11 cellular contexts compared by ENCODE assay signal in the genomic region with DNA sequence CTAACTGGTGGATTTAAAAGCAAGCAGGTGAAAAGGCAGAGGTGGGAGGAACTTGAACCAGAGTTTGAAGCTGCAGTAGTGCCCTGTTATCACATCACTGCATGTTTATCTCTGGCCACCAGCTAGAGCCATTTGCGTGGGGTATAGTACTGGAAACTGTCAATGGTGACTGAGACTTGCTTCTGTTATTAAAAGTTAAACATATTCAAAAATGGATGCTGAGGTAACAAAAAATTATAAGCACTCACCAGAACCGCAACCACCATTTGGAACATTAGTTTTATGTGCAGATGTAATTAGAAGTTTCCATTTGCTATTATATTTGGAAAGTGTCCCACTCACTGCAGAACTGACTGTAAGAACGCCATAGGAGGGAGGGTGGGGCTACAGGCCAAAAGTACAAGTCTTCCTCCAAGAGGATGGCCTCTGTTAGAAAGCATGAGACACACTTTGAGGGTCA. TPM values are rescaled to one million over a fixed set of nuclear protein-coding genes. Genes with fewer than 3 reads are reported as not detected.
DNase-seq lines count a peak whose midpoint lies in the region; ATAC-seq, FAIRE-seq and TF ChIP-seq lines count a peak whose summit lies in the region.
"Had no signal": no experiment of that assay in that cellular context is flagged by ENCODE, and none has a peak within 500 bp of the region (broad histone marks: within the 10 kb centered on the region; RNA-seq: fewer than 3 reads in every experiment).

No MANE protein-coding gene starts in this region.

- in situ Hi-C loops in K562 (cut with MboI): no loop called here

- CTCF ChIA-PET in K562 (lab: Yijun Ruan, JAX; ENCODE audit: low intra/inter-chr PET ratio): no interaction called here

- H3K27ac ChIP-seq in right atrium auricular region (peak overlapping the region; percentile 96 to 99), K562 (ENCODE audit: extremely low read depth, low read depth, low read length) (peak overlapping the region; percentile 90), uterus (peak overlapping the region; percentile 86 to 93)

- no peaks in the 10 kb centered on the region for H3K9me1 ChIP-seq in K562 (ENCODE audit: control insufficient read depth, insufficient read depth, low read length)

- no peak overlapping the region for H3K4me3 ChIP-seq in right atrium auricular region
- H3K4me3 ChIP-seq in K562: peak overlapping the region; percentile 79
- no peak overlapping the region for H3K4me3 ChIP-seq in mucosa of stomach (ENCODE audit: low read length)
- H3K4me3 ChIP-seq in uterus: no peak overlapping the region

- no peaks in the 10 kb centered on the region for H3K27me3 ChIP-seq in right atrium auricular region
- H3K27me3 ChIP-seq in K562 (ENCODE audit: control insufficient read depth in 2 of 2, insufficient read depth in 2 of 2, low read length in 2 of 2): no peaks in the 10 kb centered on the region
- H3K27me3 ChIP-seq in mucosa of stomach (ENCODE audit: control insufficient read depth, insufficient read depth, low read length): no peaks in the 10 kb centered on the region
- no peaks in the 10 kb centered on the region for H3K27me3 ChIP-seq in uterus

- peak; percentile 96 for TF ChIP-seq EP300 in K562 (IDR thresholded peaks at IDR 0.05; ENCODE audit: low read length)

- TF ChIP-seq CTCF in right atrium auricular region (IDR thresholded peaks at IDR 0.05): no peak
- TF ChIP-seq CTCF in K562 (IDR thresholded peaks at IDR 0.05 in 2 of 3, conservative IDR thresholded peaks at IDR 0.05 in 1 of 3; ENCODE audit: insufficient read depth in 2 of 3, low read depth in 1 of 3, low read length in 3 of 3): no peak
- TF ChIP-seq CTCF in uterus (IDR thresholded peaks at IDR 0.05): no peak

- BruUV-seq in K562 (replicated peaks; lab: Mats Ljungman, UMichigan): no TSS peak

- H3K9ac ChIP-seq in K562 (ENCODE audit: insufficient read depth in 1 of 2, low read depth in 2 of 2, low read length in 2 of 2): peak overlapping the region; percentile 81 to 95; a peak in 3 of 4 replicates
- H3K9ac ChIP-seq in mucosa of stomach (ENCODE audit: low read length): peak overlapping the region; percentile 91

- H3K79me2 ChIP-seq in K562 (ENCODE audit: control insufficient read depth, insufficient read depth, low read length): peaks cover 41% of the 10 kb centered on the region

- TF ChIP-seq RAD21 in K562 (CRISPR knock-in tag; conservative IDR thresholded peaks at IDR 0.05 in 1 of 2, IDR thresholded peaks at IDR 0.05 in 1 of 2): 0 out of 4 replicates have a peak, but pooled peaks of 1 of the 2 experiments have one; percentile 4

- POLR2A ChIA-PET in K562 (lab: Yijun Ruan, JAX): interaction anchor here (0.6 to 3.1 kb wide), 9 partner anchors 9 to 204 kb away, joined by 3 to 18 read pairs (median 4); a partner anchor contains a TSS

- H2AFZ ChIP-seq in K562 (ENCODE audit: low read depth, low read length): peak overlapping the region; percentile 89

- H4K20me1 ChIP-seq in K562 (replicated peaks; ENCODE audit: control insufficient read depth, insufficient read depth, low read length): peaks cover 11% of the 10 kb centered on the region; the same call in 1 of the 2 replicates

- FAIRE-seq in K562 (lab: Jason Lieb, UNC): peak; percentile 94

- peaks cover 8% of the 10 kb centered on the region for H3K36me3 ChIP-seq in right atrium auricular region
- peaks cover 10% of the 10 kb centered on the region for H3K36me3 ChIP-seq in K562 (ENCODE audit: control insufficient read depth, insufficient read depth, low read length)
- no peaks in the 10 kb centered on the region for H3K36me3 ChIP-seq in mucosa of stomach (ENCODE audit: control insufficient read depth, insufficient read depth, low read length)
- H3K36me3 ChIP-seq in uterus: no peaks in the 10 kb centered on the region

- WGBS in K562 (ENCODE audit: insufficient coverage, low coverage, missing lambda C conversion rate): 0% methylated on average over 3 of the region's 3 CpGs

- intact Hi-C loops in Right ventricle myocardium inferior (cut with DNase I): no loop called here
- intact Hi-C loops in K562 (cut with micrococcal nuclease): loop anchor here (2.0 kb wide), 2 partner anchors 15 to 577 kb away; a partner anchor contains a TSS
- intact Hi-C loops in uterus (cut with DNase I; ENCODE audit: low total_unique reads): no loop called here

- peak overlapping the region; percentile 95 for H3K4me2 ChIP-seq in K562 (ENCODE audit: insufficient read depth, low read length)

- H3K4me1 ChIP-seq in right atrium auricular region (peaks cover 0 to 35% of the 10 kb centered on the region in 2 donors), K562 (replicated peaks in 1 of 2; ENCODE audit: control insufficient read depth in 2 of 2, insufficient read depth in 2 of 2, low read length in 2 of 2) (peaks cover 16 to 44% of the 10 kb centered on the region in 2 experiments; a peak in 4 of 5 replicates), mucosa of stomach (ENCODE audit: control insufficient read depth, insufficient read depth, low read length) (peaks cover 34% of the 10 kb centered on the region), uterus (no peaks in the 10 kb centered on the region)

- no peak for DNase-seq in right atrium auricular region (ENCODE audit: low spot score)
- DNase-seq in Right ventricle myocardium inferior (ENCODE audit: missing footprints): no peak
- DNase-seq in K562 (ENCODE audit: extremely low read depth in 1 of 4, low spot score in 3 of 4): peak; percentile 69 to 91 (median 78)
- no peak for DNase-seq in uterus
- DNase-seq in NCI-H345 treated with DMSO at 0.1 percent for 48 hours (lab: John Stamatoyannopoulos, UW; ENCODE audit: unreplicated experiment): no peak
- no peak for DNase-seq in GM19240 (ENCODE audit: insufficient read length, low spot score)
- DNase-seq: activated T-cell treated with anti-CD3 and anti-CD28 coated beads for 4 hours, NCI-H2029 treated with DMSO at 0.1 percent for 48 hours had no signal

- TF ChIP-seq POLR2A in K562 (conservative IDR thresholded peaks at IDR 0.05) (no peak), uterus (IDR thresholded peaks at IDR 0.05) (no peak)

- H3K9me3 ChIP-seq in right atrium auricular region (no peaks in the 10 kb centered on the region), K562 (replicated peaks; ENCODE audit: control insufficient read depth, insufficient read depth, low read depth, low read length) (no peaks in the 10 kb centered on the region; the same call in 1 of the 2 replicates), mucosa of stomach (ENCODE audit: control insufficient read depth, low read length) (no peaks in the 10 kb centered on the region), uterus (no peaks in the 10 kb centered on the region)

- ATAC-seq in Right ventricle myocardium inferior (no peak), K562 (peak; percentile 72), GM21786 (IDR thresholded peaks at IDR 0.05; ENCODE audit: unreplicated experiment) (no peak)

RNA-seq across cellular contexts. Expression of a gene that starts 1.2 kb away (rescaled TPM):
- 100 to 1,000 TPM; 414 to 561 TPM for total RNA-seq in right atrium auricular region
- 817 TPM for total RNA-seq in Right ventricle myocardium inferior
- total RNA-seq in K562 (2011; cell fraction: chromatin; rRNA removed; ENCODE audit: low replicate concordance): 143 and 169 TPM in 2 replicates
- 151 TPM in 2 replicates for total RNA-seq in K562 (2011; cell fraction: nucleolus; rRNA removed)
- 143 and 167 TPM in 2 replicates for total RNA-seq in K562 (2011; cell fraction: nucleoplasm; rRNA removed)
- total RNA-seq in K562 (2014; rRNA removed): 38.1 and 59.9 TPM in 2 replicates
- 155 and 191 TPM in 2 replicates for total RNA-seq in K562 (2014; rRNA removed; fragmentation: Illumina TruSeq; extraction: Trizol)
- 95.2 and 104 TPM in 2 replicates for total RNA-seq in K562 (2015; rRNA removed; fragmentation: Illumina TruSeq; extraction: Trizol)
- 171 and 173 TPM in 2 replicates for total RNA-seq in K562 (2021)
- polyA plus RNA-seq in K562 (2011; rRNA removed): 235 and 338 TPM in 2 replicates
- 175 and 195 TPM in 2 replicates for polyA plus RNA-seq in K562 (2011; cell fraction: cytosol; rRNA removed)
- polyA plus RNA-seq in K562 (2011; cell fraction: nucleus; rRNA removed): 82.1 and 94.2 TPM in 2 replicates
- 117 and 172 TPM in 2 replicates for polyA plus RNA-seq in K562 (2012)
- 218 and 230 TPM in 2 replicates for polyA plus RNA-seq in K562 (2014; fragmentation: Illumina TruSeq; extraction: Trizol)
- polyA plus RNA-seq in K562 (2014; fragmentation: Nextera tagmentation; extraction: Ambion mirVana): 100 to 1,000 TPM; 283 to 287 TPM
- polyA plus RNA-seq in K562 (2014; rRNA removed): 125 and 146 TPM in 2 replicates
- 172 and 217 TPM in 2 replicates for polyA minus RNA-seq in K562 (2011; rRNA and poly(A)+ RNA removed)
- polyA minus RNA-seq in K562 (2011; cell fraction: cytosol; rRNA and poly(A)+ RNA removed): 39.2 and 67.7 TPM in 2 replicates
- polyA minus RNA-seq in K562 (2011; cell fraction: nucleus; rRNA and poly(A)+ RNA removed): 23.2 and 27.7 TPM in 2 replicates
- 100 to 1,000 TPM; 221 to 621 (median 300) TPM for total RNA-seq in uterus

RNA-seq across cellular contexts. Expression of a gene that starts 36.8 kb away (rescaled TPM):
- not detected for total RNA-seq in right atrium auricular region
- total RNA-seq in Right ventricle myocardium inferior: not detected
- total RNA-seq in K562 (2011; cell fraction: chromatin; rRNA removed; ENCODE audit: low replicate concordance): not detected in 2 replicates
- total RNA-seq in K562 (2011; cell fraction: nucleolus; rRNA removed): not detected in 2 replicates
- total RNA-seq in K562 (2011; cell fraction: nucleoplasm; rRNA removed): not detected in 2 replicates
- total RNA-seq in K562 (2014; rRNA removed): not detected in 2 replicates
- not detected in 2 replicates for total RNA-seq in K562 (2014; rRNA removed; fragmentation: Illumina TruSeq; extraction: Trizol)
- total RNA-seq in K562 (2015; rRNA removed; fragmentation: Illumina TruSeq; extraction: Trizol): not detected in 2 replicates
- not detected in 2 replicates for total RNA-seq in K562 (2021)
- not detected in 2 replicates for polyA plus RNA-seq in K562 (2011; rRNA removed)
- polyA plus RNA-seq in K562 (2011; cell fraction: cytosol; rRNA removed): not detected in 2 replicates
- polyA plus RNA-seq in K562 (2011; cell fraction: nucleus; rRNA removed): not detected in 2 replicates
- polyA plus RNA-seq in K562 (2012): not detected in 2 replicates
- polyA plus RNA-seq in K562 (2014; fragmentation: Illumina TruSeq; extraction: Trizol): not detected in 2 replicates
- polyA plus RNA-seq in K562 (2014; fragmentation: Nextera tagmentation; extraction: Ambion mirVana): not detected
- polyA plus RNA-seq in K562 (2014; rRNA removed): not detected in 2 replicates
- polyA minus RNA-seq in K562 (2011; rRNA and poly(A)+ RNA removed): not detected in 2 replicates
- not detected in 2 replicates for polyA minus RNA-seq in K562 (2011; cell fraction: cytosol; rRNA and poly(A)+ RNA removed)
- not detected in 2 replicates for polyA minus RNA-seq in K562 (2011; cell fraction: nucleus; rRNA and poly(A)+ RNA removed)
- total RNA-seq in uterus: not detected
- total RNA-seq: urinary bladder had no signal
- polyA plus RNA-seq: urinary bladder had no signal

RNA-seq across cellular contexts. Expression of a gene that starts 36.9 kb away (rescaled TPM):
- total RNA-seq in right atrium auricular region: 10 to 100 TPM; 30.7 to 47.9 TPM
- 46.4 TPM for total RNA-seq in Right ventricle myocardium inferior
- 21.1 and 48.4 TPM in 2 replicates for total RNA-seq in K562 (2011; cell fraction: chromatin; rRNA removed; ENCODE audit: low replicate concordance)
- total RNA-seq in K562 (2011; cell fraction: nucleolus; rRNA removed): 13.7 TPM in 2 replicates
- 25.1 and 36.8 TPM in 2 replicates for total RNA-seq in K562 (2011; cell fraction: nucleoplasm; rRNA removed)
- 11.6 and 14.3 TPM in 2 replicates for total RNA-seq in K562 (2014; rRNA removed)
- 29.2 and 33.3 TPM in 2 replicates for total RNA-seq in K562 (2014; rRNA removed; fragmentation: Illumina TruSeq; extraction: Trizol)
- 21.4 and 21.9 TPM in 2 replicates for total RNA-seq in K562 (2015; rRNA removed; fragmentation: Illumina TruSeq; extraction: Trizol)
- total RNA-seq in K562 (2021): 24.3 and 25.2 TPM in 2 replicates
- polyA plus RNA-seq in K562 (2011; rRNA removed): 41.4 and 59.3 TPM in 2 replicates
- polyA plus RNA-seq in K562 (2011; cell fraction: cytosol; rRNA removed): 14.6 and 20.0 TPM in 2 replicates
- 31.8 and 39.7 TPM in 2 replicates for polyA plus RNA-seq in K562 (2011; cell fraction: nucleus; rRNA removed)
- polyA plus RNA-seq in K562 (2012): 15.9 and 16.2 TPM in 2 replicates
- polyA plus RNA-seq in K562 (2014; fragmentation: Illumina TruSeq; extraction: Trizol): 26.7 and 30.1 TPM in 2 replicates
- 10 to 100 TPM; 55.7 to 57.9 TPM for polyA plus RNA-seq in K562 (2014; fragmentation: Nextera tagmentation; extraction: Ambion mirVana)
- 18.9 and 19.5 TPM in 2 replicates for polyA plus RNA-seq in K562 (2014; rRNA removed)
- polyA minus RNA-seq in K562 (2011; rRNA and poly(A)+ RNA removed): 49.3 and 56.4 TPM in 2 replicates
- polyA minus RNA-seq in K562 (2011; cell fraction: cytosol; rRNA and poly(A)+ RNA removed): 13.7 and 22.0 TPM in 2 replicates
- 24.5 and 39.2 TPM in 2 replicates for polyA minus RNA-seq in K562 (2011; cell fraction: nucleus; rRNA and poly(A)+ RNA removed)
- 10 to 100 TPM; 12.0 to 92.7 (median 47.8) TPM for total RNA-seq in uterus

Comparison
In these comparisons a context has a peak if more than half of its experiments do, and no peak if none do; other contexts are left out.
1. DNase-seq: peak in K562 (4 of 4); none in right atrium auricular region (single experiment), Right ventricle myocardium inferior (single experiment), uterus (0 of 2), NCI-H345 treated with DMSO at 0.1 percent for 48 hours (single experiment) and GM19240 (single experiment).
2. Peak in every context shown above with its lines, with median percentiles within 50 percentile points of each other: H3K27ac ChIP-seq.